18 cellular contexts compared by ENCODE assay signal in genomic region chr10:68742397-68742796, GRCh38. TPM values are rescaled to one million over a fixed set of nuclear protein-coding genes. Genes with fewer than 3 reads are reported as not detected.
DNase-seq lines count a peak whose midpoint lies in the region; ATAC-seq and TF ChIP-seq lines count a peak whose summit lies in the region.
"Had no signal": no experiment of that assay in that cellular context is flagged by ENCODE, and none has a peak within 500 bp of the region (broad histone marks: within the 10 kb centered on the region; RNA-seq: fewer than 3 reads in every experiment).

No MANE protein-coding gene starts in this region.

- H4K20me1 ChIP-seq in mammary epithelial cell (ENCODE audit: insufficient read depth, low read length): no peaks in the 10 kb centered on the region

- H3K4me2 ChIP-seq in mammary epithelial cell (ENCODE audit: insufficient read depth, low read depth, low read length): no peak overlapping the region
- H3K4me2 ChIP-seq: A549 had no signal

- H3K36me3 ChIP-seq in mammary epithelial cell (ENCODE audit: insufficient read depth, low read length) (peaks cover 55% of the 10 kb centered on the region), psoas muscle (ENCODE audit: insufficient read depth in 1 of 2, low read depth in 1 of 2) (peaks cover 15 to 100% of the 10 kb centered on the region in 2 donors), right atrium auricular region (peaks cover 83% of the 10 kb centered on the region), upper lobe of right lung (peaks cover 99% of the 10 kb centered on the region)

- H3K9me3 ChIP-seq in mammary epithelial cell (replicated peaks; ENCODE audit: insufficient read depth, low read length) (no peaks in the 10 kb centered on the region), psoas muscle (no peaks in the 10 kb centered on the region), right atrium auricular region (no peaks in the 10 kb centered on the region), upper lobe of right lung (no peaks in the 10 kb centered on the region)
- H3K9me3 ChIP-seq: A549, HAP-1 had no signal

- 96% methylated on average over 6 of the region's 6 CpGs for WGBS in mammary epithelial cell (ENCODE audit: low coverage, missing lambda C conversion rate)
- WGBS in psoas muscle, 3 donors: 72 to 80% (median 75%) methylated on average over 6 of the region's 6 CpGs

- TF ChIP-seq CTCF in mammary epithelial cell (conservative IDR thresholded peaks at IDR 0.05 in 1 of 2, IDR thresholded peaks at IDR 0.05 in 1 of 2; ENCODE audit: extremely low read depth in 1 of 2, insufficient read depth in 1 of 2, low read depth in 1 of 2, low read length in 2 of 2): no peak
- TF ChIP-seq CTCF in MCF 10A (IDR thresholded peaks at IDR 0.05; ENCODE audit: unreplicated experiment): no peak
- no peak for TF ChIP-seq CTCF in psoas muscle (IDR thresholded peaks at IDR 0.05)
- TF ChIP-seq CTCF in right atrium auricular region (IDR thresholded peaks at IDR 0.05): no peak
- TF ChIP-seq CTCF in GM20000 (IDR thresholded peaks at IDR 0.05; ENCODE audit: extremely low read depth, missing control alignments): no peak
- no peak for TF ChIP-seq CTCF in upper lobe of right lung (IDR thresholded peaks at IDR 0.05)

- H3K27me3 ChIP-seq in mammary epithelial cell (ENCODE audit: insufficient read depth, low read length) (no peaks in the 10 kb centered on the region), psoas muscle (ENCODE audit: insufficient read depth in 3 of 3, low read length in 2 of 3) (no peaks in the 10 kb centered on the region), right atrium auricular region (no peaks in the 10 kb centered on the region), upper lobe of right lung (no peaks in the 10 kb centered on the region)

- CTCF ChIA-PET in mammary epithelial cell (lab: Charles Lee; ENCODE audit: low non-redundant PET) (no interaction called here), MCF 10A (lab: Yijun Ruan, JAX) (interaction anchor here (0.6 kb wide), 1 partner anchor 9 kb away, joined by 5 read pairs; no protein-coding TSS in a partner anchor)

- no peaks in the 10 kb centered on the region for H3K4me1 ChIP-seq in mammary epithelial cell (ENCODE audit: insufficient read depth, low read length)
- H3K4me1 ChIP-seq in psoas muscle: peaks cover 14% of the 10 kb centered on the region
- no peaks in the 10 kb centered on the region for H3K4me1 ChIP-seq in right atrium auricular region
- H3K4me1 ChIP-seq in upper lobe of right lung: no peaks in the 10 kb centered on the region
- H3K4me1 ChIP-seq: A549 had no signal

- no peak overlapping the region for H3K4me3 Mint-ChIP-seq in MCF 10A (ENCODE audit: unreplicated experiment)
- H3K4me3 Mint-ChIP-seq: CD4-positive, alpha-beta memory T cell; HFFc6 had no signal

- H3K27ac ChIP-seq in mammary epithelial cell (ENCODE audit: insufficient read depth, low read depth, low read length) (no peak overlapping the region), psoas muscle (peak overlapping the region; percentile 54), right atrium auricular region (no peak overlapping the region), upper lobe of right lung (no peak overlapping the region)
- H3K27ac ChIP-seq: 22Rv1, A549, C4-2B had no signal

- BruUV-seq in mammary epithelial cell (replicated peaks; lab: Mats Ljungman, UMichigan): no TSS peak
- BruUV-seq in MCF 10A (replicated peaks; lab: Mats Ljungman, UMichigan): no TSS peak

- peaks cover 2% of the 10 kb centered on the region for H3K79me2 ChIP-seq in mammary epithelial cell (ENCODE audit: insufficient read depth, low read length)

- no peak overlapping the region for H3K9ac ChIP-seq in mammary epithelial cell (ENCODE audit: insufficient read depth, low read length)

- H3K9me3 Mint-ChIP-seq in MCF 10A (ENCODE audit: unreplicated experiment): no peaks in the 10 kb centered on the region
- H3K9me3 Mint-ChIP-seq: CD4-positive, alpha-beta memory T cell; HFFc6 had no signal

- intact Hi-C loops in mammary epithelial cell (cut with micrococcal nuclease) (no loop called here), MCF 10A (cut with micrococcal nuclease) (no loop called here), psoas muscle (cut with DNase I) (loop anchor here in 1 of 2 donors (10.0 kb wide), 1 partner anchor 248 kb away; no protein-coding TSS in a partner anchor), upper lobe of right lung (cut with DNase I) (no loop called here)

- DNase-seq in mammary epithelial cell (peak; percentile 15), MCF 10A (ENCODE audit: unreplicated experiment) (no peak), left lobe of liver (ENCODE audit: low spot score) (peak; percentile 6), psoas muscle (no peak), right atrium auricular region (ENCODE audit: low spot score) (no peak), GM20000 (ENCODE audit: low spot score) (no peak), upper lobe of right lung (no peak)
- DNase-seq: AML-193; CD4-positive, alpha-beta memory T cell; DMS153; DMS79; GDM1; HFFc6; IMR-90 had no signal

- ATAC-seq in left lobe of liver: no peak
- ATAC-seq in psoas muscle: peak in 1 of 4 donors; percentile 51
- no peak for ATAC-seq in upper lobe of right lung
- ATAC-seq: A549 had no signal

- H3K27me3 Mint-ChIP-seq in MCF 10A (ENCODE audit: insufficient read depth, unreplicated experiment): no peaks in the 10 kb centered on the region
- H3K27me3 Mint-ChIP-seq: CD4-positive, alpha-beta memory T cell had no signal

- H3K27ac Mint-ChIP-seq in MCF 10A (ENCODE audit: low read depth, unreplicated experiment): no peak overlapping the region
- H3K27ac Mint-ChIP-seq: CD4-positive, alpha-beta memory T cell; HFFc6 had no signal

- no peaks in the 10 kb centered on the region for H3K4me1 Mint-ChIP-seq in MCF 10A (ENCODE audit: insufficient read depth, unreplicated experiment)

- no peak overlapping the region for H2AFZ ChIP-seq in mammary epithelial cell (ENCODE audit: low read depth, low read length)

- H3K4me3 ChIP-seq in mammary epithelial cell (replicated peaks in 1 of 3; ENCODE audit: insufficient read depth in 1 of 3, low read depth in 2 of 3, low read length in 3 of 3): no peak overlapping the region
- H3K4me3 ChIP-seq in psoas muscle: no peak overlapping the region
- no peak overlapping the region for H3K4me3 ChIP-seq in right atrium auricular region
- no peak overlapping the region for H3K4me3 ChIP-seq in upper lobe of right lung
- H3K4me3 ChIP-seq: A549, HAP-1 had no signal

- POLR2A ChIA-PET in MCF 10A (lab: Yijun Ruan, JAX): interaction anchor here (1.0 kb wide), 1 partner anchor 21 kb away, joined by 3 read pairs; the partner anchor contains the start of gene CCAR1

- in situ Hi-C loops in mammary epithelial cell (cut with MboI; ENCODE audit: low sequenced_read_pairs in 2 of 2): no loop called here

- peaks cover 93% of the 10 kb centered on the region for H3K36me3 Mint-ChIP-seq in MCF 10A (ENCODE audit: insufficient read depth, unreplicated experiment)

- dilution Hi-C loops in mammary epithelial cell (cut with HindIII; ENCODE audit: low sequenced_read_pairs): loop anchor here (10.0 kb wide), 1 partner anchor 288 kb away; no protein-coding TSS in a partner anchor

RNA-seq across cellular contexts. Expression of gene CCAR1, which starts 21.4 kb away (rescaled TPM):
- total RNA-seq in mammary epithelial cell: 10 to 100 TPM; 36.5 to 75.5 TPM
- polyA plus RNA-seq in mammary epithelial cell: 57.3 TPM
- 6.7 TPM for polyA minus RNA-seq in mammary epithelial cell
- total RNA-seq in MCF 10A (2022): 103 and 116 TPM in 2 replicates
- total RNA-seq in left lobe of liver: 17.4 TPM
- total RNA-seq in psoas muscle: 10 to 100 TPM; 24.1 to 52.8 (median 34.0) TPM
- 10 to 100 TPM; 22.1 to 44.6 (median 26.7) TPM for polyA plus RNA-seq in psoas muscle
- 10 to 100 TPM; 21.0 to 25.0 TPM for total RNA-seq in right atrium auricular region
- 45.8 TPM for total RNA-seq in upper lobe of right lung

Comparison
In these comparisons a context has a peak if more than half of its experiments do, and no peak if none do; other contexts are left out.
1. DNase-seq: peak in mammary epithelial cell (single experiment) and left lobe of liver (single experiment); none in MCF 10A (single experiment), psoas muscle (0 of 2), right atrium auricular region (single experiment), GM20000 (single experiment) and upper lobe of right lung (single experiment).